Comparison of ENCODE assay signal across 8 cellular contexts in genomic region chr1:28914228-28915035, GRCh38. TPM values are rescaled to one million over a fixed set of nuclear protein-coding genes. Genes with fewer than 3 reads are reported as not detected.
A peak's percentile ranks its signal among the peaks of the same experiment; 100 is the strongest.
DNase-seq lines count a peak whose midpoint lies in the region; ATAC-seq lines count a peak whose summit lies in the region.

TSS of gene EPB41 (plus strand) at chr1:28914569. CDS start at chr1:28987438, 72,869 bp downstream.

- ATAC-seq in GM19043 (IDR thresholded peaks at IDR 0.05; ENCODE audit: low read depth, unreplicated experiment), result peak; percentile 88
- ATAC-seq in HG03378 (IDR thresholded peaks at IDR 0.05; ENCODE audit: unreplicated experiment), result peak; percentile 66

- DNase-seq in AG08396 (ENCODE audit: low spot score) (peak; percentile 94), NCI-H460 (ENCODE audit: extremely low read depth, low read depth) (peak; percentile 74), cerebellar nuclear complex (lab: John Stamatoyannopoulos, UW) (peak; percentile 60 to 80), kidney glomerular epithelial cell (lab: John Stamatoyannopoulos, UW) (peak; percentile 73)
- DNase-seq in activated CD4-positive, alpha-beta T cell treated with anti-CD3 and anti-CD28 coated beads for 1 hour, result peak; percentile 85
- DNase-seq in stimulated activated CD4-positive, alpha-beta T cell treated with anti-CD3 and anti-CD28 coated beads, Interleukin-15, amount 100 ng/mL, for 24 hours, result peak; percentile 96

RNA-seq across cellular contexts. Expression of gene EPB41, which starts in this region (rescaled TPM):
- 18.9 and 20.5 TPM in 2 replicates for total RNA-seq in NCI-H460 (2014; rRNA removed; shearing (Covaris generic))
- 15.3 and 22.1 TPM in 2 replicates for polyA plus RNA-seq in NCI-H460 (2014; cell fraction: nucleus; rRNA removed)

Comparison
In these comparisons a context has a peak if more than half of its experiments do, and no peak if none do; other contexts are left out.
1. Peak in every context shown above with its lines: DNase-seq and ATAC-seq.